In genomic region chr3:105786988-105787387, GRCh38 we compare ENCODE assay signal across 15 cellular contexts.
"Had no signal": no experiment of that assay in that cellular context is flagged by ENCODE, and none has a peak within 500 bp of the region (broad histone marks: within the 10 kb centered on the region; RNA-seq: fewer than 3 reads in every experiment).

No MANE protein-coding gene starts in this region.

- ATAC-seq: body of pancreas had no signal

- H3K27ac ChIP-seq: body of pancreas, coronary artery, esophagus squamous epithelium, thyroid gland had no signal

- H3K4me1 Mint-ChIP-seq: neural crest cell had no signal

- H3K4me1 ChIP-seq: body of pancreas had no signal

- H3K27me3 Mint-ChIP-seq: activated B cell treated with CpG ODN at 0.5 μM for 24 hours; activated CD4-positive, alpha-beta T cell treated with anti-CD3 and anti-CD28 coated beads, Interleukin-2, amount 10 ng/mL, durations not matched to agents 7 days and 5 days; activated naive CD4-positive, alpha-beta T cell treated with anti-CD3 and anti-CD28 coated beads, Interleukin-2, amount 50 U/mL, for 24 hours had no signal

- H3K9me3 Mint-ChIP-seq: activated B cell treated with CpG ODN at 0.5 μM for 24 hours; activated naive CD4-positive, alpha-beta T cell treated with anti-CD3 and anti-CD28 coated beads, Interleukin-2, amount 50 U/mL, for 24 hours; neural crest cell had no signal

- H3K9me3 ChIP-seq: body of pancreas, esophagus squamous epithelium, thyroid gland had no signal

- H3K27me3 ChIP-seq: body of pancreas, esophagus squamous epithelium, thyroid gland had no signal

- H3K4me3 Mint-ChIP-seq: activated B cell treated with CpG ODN at 0.5 μM for 24 hours; activated CD4-positive, alpha-beta T cell treated with anti-CD3 and anti-CD28 coated beads, Interleukin-2, amount 10 ng/mL, durations not matched to agents 7 days and 5 days; neural crest cell had no signal

- H3K36me3 ChIP-seq: esophagus squamous epithelium, thyroid gland had no signal

- DNase-seq: activated B cell treated with CpG ODN at 0.5 μM for 24 hours; activated CD4-positive, alpha-beta T cell treated with anti-CD3 and anti-CD28 coated beads, Interleukin-2, amount 10 ng/mL, durations not matched to agents 7 days and 5 days; activated effector memory CD4-positive, alpha-beta T cell treated with anti-CD3 and anti-CD28 coated beads, Interleukin-2, amount 50 U/mL, for 16 hours; activated T-cell treated with anti-CD3 and anti-CD28 coated beads, Interleukin-2, amount 50 U/mL, for 1 hour; amygdala; body of pancreas; central memory CD4-positive, alpha-beta T cell; esophagus squamous epithelium; kidney glomerular epithelial cell; mesendoderm; stimulated activated CD4-positive, alpha-beta T cell treated with anti-CD3 and anti-CD28 coated beads, Interleukin-1b, Interleukin-23, amount 100 ng/mL, for 48 hours; thyroid gland had no signal

- H3K27ac Mint-ChIP-seq: activated B cell treated with CpG ODN at 0.5 μM for 24 hours; activated CD4-positive, alpha-beta T cell treated with anti-CD3 and anti-CD28 coated beads, Interleukin-2, amount 10 ng/mL, durations not matched to agents 7 days and 5 days had no signal

- H3K4me3 ChIP-seq: body of pancreas, coronary artery, esophagus squamous epithelium, thyroid gland had no signal
